Comparison of ENCODE assay signal across 9 cellular contexts in genomic region chr1:61052393-61053280, GRCh38. TPM values are rescaled to one million over a fixed set of nuclear protein-coding genes. Genes with fewer than 3 reads are reported as not detected.
DNase-seq lines count a peak whose midpoint lies in the region; ATAC-seq, FAIRE-seq and TF ChIP-seq lines count a peak whose summit lies in the region.
"Had no signal": no experiment of that assay in that cellular context is flagged by ENCODE, and none has a peak within 500 bp of the region (broad histone marks: within the 10 kb centered on the region; RNA-seq: fewer than 3 reads in every experiment).

No MANE protein-coding gene starts in this region.

- H2BK12ac ChIP-seq in neuronal stem cell (ENCODE audit: low read length) = no peak overlapping the region

- peak overlapping the region; percentile 55 to 58; a peak in 3 of 4 replicates for H3K9ac ChIP-seq in K562 (ENCODE audit: insufficient read depth in 1 of 2, low read depth in 2 of 2, low read length in 2 of 2)
- H3K9ac ChIP-seq in neuronal stem cell (ENCODE audit: low read depth, low read length, poor library complexity) = no peak overlapping the region

- H2AK5ac ChIP-seq in neuronal stem cell (ENCODE audit: low read depth, low read length) = no peak overlapping the region

- H3K79me1 ChIP-seq in neuronal stem cell (ENCODE audit: low read depth, low read length) = no peaks in the 10 kb centered on the region

- no peak overlapping the region for H2BK5ac ChIP-seq in neuronal stem cell (ENCODE audit: low read length)

- H3K4ac ChIP-seq in neuronal stem cell (ENCODE audit: low read length) = no peak overlapping the region

- H3K27ac ChIP-seq in left ventricle myocardium inferior (replicated peaks) (peak overlapping the region; percentile 100), K562 (ENCODE audit: extremely low read depth, low read depth, low read length) (peak overlapping the region; percentile 82), muscle layer of duodenum (ENCODE audit: low read length) (peak overlapping the region; percentile 30), uterus (peak overlapping the region; percentile 50 to 92), neuronal stem cell (replicated peaks; ENCODE audit: low read length) (no peak overlapping the region)

- peak overlapping the region; percentile 88 for H2AFZ ChIP-seq in K562 (ENCODE audit: low read depth, low read length)
- no peak overlapping the region for H2AFZ ChIP-seq in neuronal stem cell (ENCODE audit: low read length)

- no peak overlapping the region for H3K18ac ChIP-seq in neuronal stem cell (ENCODE audit: low read length)

- no peak overlapping the region for H3K23ac ChIP-seq in neuronal stem cell (ENCODE audit: low read depth, low read length, poor library complexity)

- TF ChIP-seq CTCF in left ventricle myocardium inferior (IDR thresholded peaks at IDR 0.05; ENCODE audit: borderline replicate concordance) (no peak), K562 (IDR thresholded peaks at IDR 0.05 in 2 of 3, conservative IDR thresholded peaks at IDR 0.05 in 1 of 3; ENCODE audit: insufficient read depth in 2 of 3, low read depth in 1 of 3, low read length in 3 of 3) (no peak), uterus (IDR thresholded peaks at IDR 0.05) (no peak)

- peak overlapping the region; percentile 90 for H3K4me3 ChIP-seq in left ventricle myocardium inferior
- peak overlapping the region; percentile 41 for H3K4me3 ChIP-seq in K562
- peak overlapping the region; percentile 52 to 91 for H3K4me3 ChIP-seq in muscle layer of duodenum (ENCODE audit: low read depth in 1 of 2, low read length in 2 of 2)
- no peak overlapping the region for H3K4me3 ChIP-seq in uterus
- H3K4me3 ChIP-seq in neuronal stem cell (ENCODE audit: low read length in 2 of 2) = no peak overlapping the region

- ATAC-seq in left cardiac atrium = no peak
- ATAC-seq in K562 = peak; percentile 1; the same call in 2 of the 3 replicates
- ATAC-seq in HG02610 (IDR thresholded peaks at IDR 0.05; ENCODE audit: unreplicated experiment) = no peak

- no peak overlapping the region for H4K91ac ChIP-seq in neuronal stem cell (ENCODE audit: low read depth, low read length, poor library complexity)

- in situ Hi-C loops in K562 (cut with MboI) = loop anchor here (5.0 kb wide), 1 partner anchor 85 kb away; no protein-coding TSS in a partner anchor

- H3K79me2 ChIP-seq in K562 (ENCODE audit: control insufficient read depth, insufficient read depth, low read length) = peaks cover 15% of the 10 kb centered on the region

- WGBS in K562 (ENCODE audit: insufficient coverage, low coverage, missing lambda C conversion rate) = 10% methylated on average over 15 of the region's 15 CpGs
- WGBS in neuronal stem cell (ENCODE audit: extremely low coverage in 2 of 2, insufficient read length in 2 of 2, insufficient replicate concordance in 1 of 2), 2 donors = no CpG with 5 or more reads among the region's 15 CpGs

- TF ChIP-seq RAD21 in K562 (CRISPR knock-in tag; conservative IDR thresholded peaks at IDR 0.05 in 1 of 2, IDR thresholded peaks at IDR 0.05 in 1 of 2) = no peak

- H3K14ac ChIP-seq in neuronal stem cell (ENCODE audit: low read length) = no peak overlapping the region

- no peaks in the 10 kb centered on the region for H3K9me1 ChIP-seq in K562 (ENCODE audit: control insufficient read depth, insufficient read depth, low read length)

- H3K4me2 ChIP-seq in K562 (ENCODE audit: insufficient read depth, low read length) (peak overlapping the region; percentile 77), neuronal stem cell (ENCODE audit: insufficient read depth, low read length, poor library complexity, severe bottlenecking) (no peak overlapping the region)

- no peaks in the 10 kb centered on the region for H4K20me1 ChIP-seq in K562 (replicated peaks; ENCODE audit: control insufficient read depth, insufficient read depth, low read length)

- H4K8ac ChIP-seq in neuronal stem cell (ENCODE audit: low read depth, low read length) = no peak overlapping the region

- FAIRE-seq in K562 (lab: Jason Lieb, UNC) = peak; percentile 29

- CTCF ChIA-PET in K562 (lab: Yijun Ruan, JAX; ENCODE audit: low intra/inter-chr PET ratio) = no interaction called here

- H3K4me1 ChIP-seq in left ventricle myocardium inferior (peaks cover 81% of the 10 kb centered on the region), K562 (replicated peaks in 1 of 2; ENCODE audit: control insufficient read depth in 2 of 2, insufficient read depth in 2 of 2, low read length in 2 of 2) (peaks cover 41 to 64% of the 10 kb centered on the region in 2 experiments), muscle layer of duodenum (ENCODE audit: control insufficient read depth in 1 of 2, insufficient read depth in 2 of 2, low read length in 2 of 2) (peaks cover 19 to 43% of the 10 kb centered on the region in 2 donors), uterus (peaks cover 0 to 8% of the 10 kb centered on the region in 2 donors), neuronal stem cell (ENCODE audit: control insufficient read depth in 2 of 2, insufficient read depth in 1 of 2, low read depth in 1 of 2, low read length in 2 of 2) (peaks cover 0 to 4% of the 10 kb centered on the region in 2 donors)

- no TSS peak for BruUV-seq in K562 (replicated peaks; lab: Mats Ljungman, UMichigan)

- H3K9me3 ChIP-seq in left ventricle myocardium inferior (replicated peaks) (no peaks in the 10 kb centered on the region), K562 (replicated peaks; ENCODE audit: control insufficient read depth, insufficient read depth, low read depth, low read length) (no peaks in the 10 kb centered on the region), muscle layer of duodenum (ENCODE audit: control insufficient read depth in 1 of 2, low read length in 2 of 2) (no peaks in the 10 kb centered on the region), uterus (no peaks in the 10 kb centered on the region), neuronal stem cell (replicated peaks in 1 of 2; ENCODE audit: control insufficient read depth in 2 of 2, insufficient read depth in 1 of 2, low read depth in 1 of 2, low read length in 2 of 2) (no peaks in the 10 kb centered on the region)

- no peak overlapping the region for H2BK15ac ChIP-seq in neuronal stem cell (ENCODE audit: low read length)

- intact Hi-C loops in left ventricle myocardium inferior (cut with micrococcal nuclease) (loop anchor here (5.0 to 10.0 kb wide), 2 partner anchors 132 to 400 kb away; no protein-coding TSS in a partner anchor), left cardiac atrium (cut with DNase I) (loop anchor here (5.0 to 10.0 kb wide), 3 partner anchors 35 to 285 kb away; no protein-coding TSS in a partner anchor), K562 (cut with micrococcal nuclease) (loop anchor here (5.0 kb wide), 8 partner anchors 90 to 1385 kb away; partner anchors contain the start of gene USP1), uterus (cut with DNase I; ENCODE audit: low total_unique reads) (loop anchor here (10.0 kb wide), 1 partner anchor 402 kb away; no protein-coding TSS in a partner anchor)

- H2BK120ac ChIP-seq in neuronal stem cell (ENCODE audit: low read depth, low read length) = no peak overlapping the region

- TF ChIP-seq EP300 in K562 (IDR thresholded peaks at IDR 0.05; ENCODE audit: low read length) = no peak

- no peaks in the 10 kb centered on the region for H3K36me3 ChIP-seq in left ventricle myocardium inferior
- no peaks in the 10 kb centered on the region for H3K36me3 ChIP-seq in K562 (ENCODE audit: control insufficient read depth, insufficient read depth, low read length)
- no peaks in the 10 kb centered on the region for H3K36me3 ChIP-seq in muscle layer of duodenum (ENCODE audit: control insufficient read depth in 1 of 2, insufficient read depth in 2 of 2, low read length in 2 of 2)
- no peaks in the 10 kb centered on the region for H3K36me3 ChIP-seq in uterus
- H3K36me3 ChIP-seq in neuronal stem cell (replicated peaks in 1 of 2; ENCODE audit: control insufficient read depth in 2 of 2, insufficient read depth in 2 of 2, low read length in 2 of 2) = no peaks in the 10 kb centered on the region

- TF ChIP-seq POLR2A in K562 (conservative IDR thresholded peaks at IDR 0.05) = no peak
- TF ChIP-seq POLR2A in uterus (IDR thresholded peaks at IDR 0.05) = no peak

- no peak for DNase-seq in left ventricle myocardium inferior
- no peak for DNase-seq in left cardiac atrium
- peak in 2 of 4 experiments; percentile 35 to 58 for DNase-seq in K562 (ENCODE audit: extremely low read depth in 1 of 4, low spot score in 3 of 4)
- DNase-seq in uterus = no peak
- no peak for DNase-seq in neuronal stem cell (ENCODE audit: low spot score)
- DNase-seq in activated CD8-positive, alpha-beta memory T cell treated with anti-CD3 and anti-CD28 coated beads, Interleukin-2, amount 50 U/mL, for 48 hours = no peak
- DNase-seq: T1000 had no signal

- H3K27me3 ChIP-seq in left ventricle myocardium inferior (ENCODE audit: low read depth) (no peaks in the 10 kb centered on the region), K562 (ENCODE audit: control insufficient read depth in 2 of 2, insufficient read depth in 2 of 2, low read length in 2 of 2) (no peaks in the 10 kb centered on the region), muscle layer of duodenum (ENCODE audit: low read depth, low read length) (no peaks in the 10 kb centered on the region), uterus (no peaks in the 10 kb centered on the region), neuronal stem cell (ENCODE audit: control insufficient read depth in 3 of 3, insufficient read depth in 3 of 3, low read depth in 1 of 3, low read length in 3 of 3) (peaks cover 25 to 80% (median 66%) of the 10 kb centered on the region in 3 experiments)

- POLR2A ChIA-PET in K562 (lab: Yijun Ruan, JAX) = interaction anchor here (0.6 to 4.3 kb wide), 11 partner anchors 23 to 951 kb away, joined by 3 to 18 read pairs (median 3); no protein-coding TSS in a partner anchor

RNA-seq across cellular contexts. Expression of gene NFIA, which starts 29.7 kb away (rescaled TPM):
- total RNA-seq in left ventricle myocardium inferior (90.2 TPM), left cardiac atrium (10 to 100 TPM; 94.1 to 97.8 TPM), K562 (2014; rRNA removed) (6.5 and 9.5 TPM in 2 replicates), K562 (2014; rRNA removed; fragmentation: Illumina TruSeq; extraction: Trizol) (20.3 and 22.6 TPM in 2 replicates), K562 (2015; rRNA removed; fragmentation: Illumina TruSeq; extraction: Trizol) (16.1 and 16.2 TPM in 2 replicates), K562 (2021) (24.2 and 24.9 TPM in 2 replicates), uterus (100 to 1,000 TPM in 1 of 4 donors, 10 to 100 TPM in 3; 49.2 to 116 (median 64.9) TPM)
- total RNA-seq in K562 (2011; cell fraction: chromatin; rRNA removed; ENCODE audit: low replicate concordance) = 64.5 and 151 TPM in 2 replicates
- 18.0 and 29.1 TPM in 2 replicates for total RNA-seq in K562 (2011; cell fraction: nucleolus; rRNA removed)
- total RNA-seq in K562 (2011; cell fraction: nucleoplasm; rRNA removed) = 50.7 and 73.9 TPM in 2 replicates
- polyA plus RNA-seq in K562 (2011; rRNA removed) (9.8 and 11.5 TPM in 2 replicates), K562 (2014; fragmentation: Illumina TruSeq; extraction: Trizol) (8.5 and 9.1 TPM in 2 replicates), K562 (2014; fragmentation: Nextera tagmentation; extraction: Ambion mirVana) (10 to 100 TPM in 1 of 2 experiments, 1 to 10 TPM in 1; 5.3 to 10.1 TPM), K562 (2014; rRNA removed) (7.0 and 8.6 TPM in 2 replicates)
- 12.0 and 15.8 TPM in 2 replicates for polyA plus RNA-seq in K562 (2011; cell fraction: cytosol; rRNA removed)
- 17.4 and 18.8 TPM in 2 replicates for polyA plus RNA-seq in K562 (2011; cell fraction: nucleus; rRNA removed)
- 3.9 and 4.2 TPM in 2 replicates for polyA plus RNA-seq in K562 (2012)
- 37.6 and 46.6 TPM in 2 replicates for polyA minus RNA-seq in K562 (2011; rRNA and poly(A)+ RNA removed)
- 14.5 and 18.2 TPM in 2 replicates for polyA minus RNA-seq in K562 (2011; cell fraction: cytosol; rRNA and poly(A)+ RNA removed)
- polyA minus RNA-seq in K562 (2011; cell fraction: nucleus; rRNA and poly(A)+ RNA removed) = 45.4 and 75.9 TPM in 2 replicates
- 0.24 TPM for polyA plus RNA-seq in neuronal stem cell (2013, experiment 1 of 2)
- 0.30 TPM for polyA plus RNA-seq in neuronal stem cell (2013, experiment 2 of 2)

Comparison
In these comparisons a context has a peak if more than half of its experiments do, and no peak if none do; other contexts are left out.
1. H3K4me3 ChIP-seq: peak in left ventricle myocardium inferior (single experiment), K562 (single experiment) and muscle layer of duodenum (2 of 2); none in uterus (0 of 2) and neuronal stem cell (0 of 2).